Comparison of ENCODE assay signal across 27 cellular contexts in the genomic region with DNA sequence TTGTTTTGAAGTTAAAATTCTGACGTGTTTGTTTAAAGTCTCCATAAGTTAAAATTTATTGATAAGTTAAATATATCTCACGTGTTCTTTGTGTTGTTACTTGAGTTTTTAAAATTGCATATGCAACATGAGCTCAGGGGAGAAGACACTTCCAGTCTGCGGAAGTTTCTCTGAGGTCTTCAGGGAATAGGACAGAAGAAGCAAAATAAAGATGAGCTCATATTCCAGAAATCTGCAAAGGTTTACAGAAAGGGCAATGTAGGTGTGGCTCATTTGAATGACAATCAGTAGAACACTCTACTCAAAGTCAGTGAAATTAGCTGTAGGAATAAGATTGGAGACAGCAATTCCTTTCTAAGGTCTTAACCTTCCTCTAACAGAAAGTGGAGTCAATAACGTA. TPM values are rescaled to one million over a fixed set of nuclear protein-coding genes. Genes with fewer than 3 reads are reported as not detected.
"Had no signal": no experiment of that assay in that cellular context is flagged by ENCODE, and none has a peak within 500 bp of the region (broad histone marks: within the 10 kb centered on the region; RNA-seq: fewer than 3 reads in every experiment).

No MANE protein-coding gene starts in this region.

- H3K4me1 ChIP-seq: adrenal gland, ascending aorta, lower lobe of right lung, parathyroid adenoma, spleen had no signal

- H3K9me3 ChIP-seq: adrenal gland, ascending aorta, lower lobe of right lung had no signal

- H3K4me1 Mint-ChIP-seq: activated naive CD8-positive, alpha-beta T cell treated with anti-CD3 and anti-CD28 coated beads for 36 hours; natural killer cell had no signal

- H3K79me2 ChIP-seq: parathyroid adenoma had no signal

- H3K27me3 Mint-ChIP-seq: dendritic cell treated with granulocyte-macrophage colony-stimulating factor and Interleukin-4, amounts not matched to agents 40 ng/mL and 50 ng/mL, for 4 days had no signal

- H3K27ac ChIP-seq: adrenal gland, ascending aorta, lower lobe of right lung, neural progenitor cell, parathyroid adenoma, spleen, tibial nerve had no signal

- H2AFZ ChIP-seq: neural progenitor cell, parathyroid adenoma had no signal

- H3K4me3 Mint-ChIP-seq: activated naive CD8-positive, alpha-beta T cell treated with anti-CD3 and anti-CD28 coated beads for 36 hours; dendritic cell treated with granulocyte-macrophage colony-stimulating factor and Interleukin-4, amounts not matched to agents 40 ng/mL and 50 ng/mL, for 4 days; endodermal cell; natural killer cell; neural progenitor cell had no signal

- H3K4me3 ChIP-seq: adrenal gland, ascending aorta, lower lobe of right lung, neural progenitor cell, spleen, tibial nerve had no signal

- DNase-seq: activated CD4-positive, alpha-beta T cell treated with anti-CD3 and anti-CD28 coated beads for 48 hours; activated CD4-positive, alpha-beta T cell treated with anti-CD3 and anti-CD28 coated beads, Interleukin-2, amount 50 U/mL, for 48 hours; activated CD8-positive, alpha-beta memory T cell treated with anti-CD3 and anti-CD28 coated beads for 24 hours; activated effector memory CD4-positive, alpha-beta T cell treated with Interleukin-2 at 50 U/mL for 16 hours; activated naive CD4-positive, alpha-beta T cell treated with Interleukin-2 at 50 U/mL for 16 hours; activated naive CD8-positive, alpha-beta T cell treated with anti-CD3 and anti-CD28 coated beads for 36 hours; adrenal gland; endodermal cell; foreskin melanocyte; kidney glomerular epithelial cell; lower lobe of right lung; mesenchymal stem cell; natural killer cell; occipital lobe; right cardiac atrium; spleen; stimulated activated CD4-positive, alpha-beta T cell treated with anti-CD3 and anti-CD28 coated beads, Interleukin-2, amount 100 ng/mL, for 48 hours; stimulated activated naive CD4-positive, alpha-beta T cell treated with Interleukin-2 at 50 U/mL for 16 hours had no signal

- H3K9ac ChIP-seq: neural progenitor cell, parathyroid adenoma had no signal

- H3K27me3 ChIP-seq: adrenal gland, ascending aorta, neural progenitor cell, spleen, tibial nerve had no signal

- H3K4me2 ChIP-seq: neural progenitor cell had no signal

- H3K27ac Mint-ChIP-seq: activated naive CD8-positive, alpha-beta T cell treated with anti-CD3 and anti-CD28 coated beads for 36 hours; dendritic cell treated with granulocyte-macrophage colony-stimulating factor and Interleukin-4, amounts not matched to agents 40 ng/mL and 50 ng/mL, for 4 days; endodermal cell; natural killer cell; neural progenitor cell had no signal

- H3K36me3 Mint-ChIP-seq: activated naive CD8-positive, alpha-beta T cell treated with anti-CD3 and anti-CD28 coated beads for 36 hours; neural progenitor cell had no signal

- H3K9me3 Mint-ChIP-seq: activated naive CD8-positive, alpha-beta T cell treated with anti-CD3 and anti-CD28 coated beads for 36 hours; dendritic cell treated with granulocyte-macrophage colony-stimulating factor and Interleukin-4, amounts not matched to agents 40 ng/mL and 50 ng/mL, for 4 days; endodermal cell; neural progenitor cell had no signal

- ATAC-seq: activated CD4-positive, CD25-positive, alpha-beta regulatory T cell treated with anti-CD3 and anti-CD28 coated beads, Interleukin-2, amount 50 U/mL, for 24 hours; esophagus mucosa; left lobe of liver; lower lobe of right lung; natural killer cell had no signal

- H3K36me3 ChIP-seq: adrenal gland, ascending aorta, lower lobe of right lung, neural progenitor cell, spleen, tibial nerve had no signal

RNA-seq across cellular contexts. Expression of a gene that starts 53.7 kb away (rescaled TPM):
- total RNA-seq: activated naive CD8-positive, alpha-beta T cell treated with anti-CD3 and anti-CD28 coated beads for 36 hours; natural killer cell; T-helper 1 cell treated with Interleukin-12 subunit alpha and Interleukin-12 subunit beta and Interleukin-4 antibody, amounts not matched to agents 30 ng/mL and 1 ng/mL, for 36 hours had no signal
